In genomic region chr16:80167657-80168056, GRCh38 we compare ENCODE assay signal across 15 cellular contexts.
DNase-seq lines count a peak whose midpoint lies in the region; ATAC-seq and TF ChIP-seq lines count a peak whose summit lies in the region.
"Had no signal": no experiment of that assay in that cellular context is flagged by ENCODE, and none has a peak within 500 bp of the region (broad histone marks: within the 10 kb centered on the region; RNA-seq: fewer than 3 reads in every experiment).

No MANE protein-coding gene starts in this region.

- no peaks in the 10 kb centered on the region for H3K27me3 ChIP-seq in PC-3 (ENCODE audit: low read length)
- H3K27me3 ChIP-seq: stomach, vagina had no signal

- no peak overlapping the region for H3K27ac ChIP-seq in PC-3 (ENCODE audit: low read length)
- H3K27ac ChIP-seq: stomach, vagina had no signal

- no TSS peak for BruUV-seq in PC-3 (replicated peaks; lab: Mats Ljungman, UMichigan)

- H3K9ac ChIP-seq in PC-3 (ENCODE audit: low read length) = no peak overlapping the region

- no peak for TF ChIP-seq CTCF in PC-3 (conservative IDR thresholded peaks at IDR 0.05; ENCODE audit: low read depth, low read length)

- POLR2A ChIA-PET in PC-3 (lab: Charles Lee; ENCODE audit: unreplicated experiment) = no interaction called here

- H3F3A ChIP-seq in PC-3 (ENCODE audit: low read length, unreplicated experiment) = no peaks in the 10 kb centered on the region

- no peaks in the 10 kb centered on the region for H3K4me1 ChIP-seq in PC-3 (ENCODE audit: insufficient read depth, low read length)
- H3K4me1 ChIP-seq: stomach, vagina had no signal

- H3K9me3 ChIP-seq in PC-3 (ENCODE audit: low read length) = no peaks in the 10 kb centered on the region
- H3K9me3 ChIP-seq: vagina had no signal

- no peak for ATAC-seq in PC-3
- ATAC-seq in HG03342 (IDR thresholded peaks at IDR 0.05; ENCODE audit: unreplicated experiment) = no peak
- ATAC-seq in GM18517 (IDR thresholded peaks at IDR 0.05; ENCODE audit: unreplicated experiment) = no peak
- ATAC-seq: activated CD8-positive, alpha-beta T cell treated with anti-CD3 and anti-CD28 coated beads, Interleukin-2, amount 10 ng/mL, durations not matched to agents 7 days and 5 days; K562 had no signal

- no peak overlapping the region for H2AFZ ChIP-seq in PC-3 (ENCODE audit: low read length)

- intact Hi-C loops in PC-3 (cut with micrococcal nuclease) = no loop called here

- DNase-seq in DMS53 (lab: John Stamatoyannopoulos, UW) (peak; percentile 97), NCI-H1105 (lab: John Stamatoyannopoulos, UW) (peak; percentile 71), PC-3 (peak; percentile 45), kidney glomerular epithelial cell (lab: John Stamatoyannopoulos, UW) (peak; percentile 43), NCI-H1930 (lab: John Stamatoyannopoulos, UW) (no peak), midbrain (lab: John Stamatoyannopoulos, UW) (no peak)
- DNase-seq: activated CD8-positive, alpha-beta T cell treated with anti-CD3 and anti-CD28 coated beads, Interleukin-2, amount 10 ng/mL, durations not matched to agents 7 days and 5 days; Calu3; foreskin melanocyte; stomach had no signal

- H3K36me3 ChIP-seq in PC-3 (ENCODE audit: low read depth, low read length) = no peaks in the 10 kb centered on the region
- H3K36me3 ChIP-seq: stomach, vagina had no signal

- CTCF ChIA-PET in PC-3 (lab: Charles Lee) = no interaction called here

- H4K20me1 ChIP-seq in PC-3 (ENCODE audit: low read length) = no peaks in the 10 kb centered on the region

- no peaks in the 10 kb centered on the region for H3K79me2 ChIP-seq in PC-3 (ENCODE audit: low read length)

- H3K4me3 ChIP-seq in PC-3 (ENCODE audit: low read length) = no peak overlapping the region
- H3K4me3 ChIP-seq: K562, lung, stomach, vagina had no signal

- no peak overlapping the region for H3K4me2 ChIP-seq in PC-3 (ENCODE audit: low read length)

- H3K9me2 ChIP-seq in PC-3 (replicated peaks; ENCODE audit: low read length) = no peaks in the 10 kb centered on the region

Comparison
In these comparisons a context has a peak if more than half of its experiments do, and no peak if none do; other contexts are left out.
1. DNase-seq: peak in DMS53 (single experiment), NCI-H1105 (single experiment), PC-3 (single experiment) and kidney glomerular epithelial cell (single experiment); none in NCI-H1930 (0 of 2) and midbrain (single experiment).